In the genomic region with DNA sequence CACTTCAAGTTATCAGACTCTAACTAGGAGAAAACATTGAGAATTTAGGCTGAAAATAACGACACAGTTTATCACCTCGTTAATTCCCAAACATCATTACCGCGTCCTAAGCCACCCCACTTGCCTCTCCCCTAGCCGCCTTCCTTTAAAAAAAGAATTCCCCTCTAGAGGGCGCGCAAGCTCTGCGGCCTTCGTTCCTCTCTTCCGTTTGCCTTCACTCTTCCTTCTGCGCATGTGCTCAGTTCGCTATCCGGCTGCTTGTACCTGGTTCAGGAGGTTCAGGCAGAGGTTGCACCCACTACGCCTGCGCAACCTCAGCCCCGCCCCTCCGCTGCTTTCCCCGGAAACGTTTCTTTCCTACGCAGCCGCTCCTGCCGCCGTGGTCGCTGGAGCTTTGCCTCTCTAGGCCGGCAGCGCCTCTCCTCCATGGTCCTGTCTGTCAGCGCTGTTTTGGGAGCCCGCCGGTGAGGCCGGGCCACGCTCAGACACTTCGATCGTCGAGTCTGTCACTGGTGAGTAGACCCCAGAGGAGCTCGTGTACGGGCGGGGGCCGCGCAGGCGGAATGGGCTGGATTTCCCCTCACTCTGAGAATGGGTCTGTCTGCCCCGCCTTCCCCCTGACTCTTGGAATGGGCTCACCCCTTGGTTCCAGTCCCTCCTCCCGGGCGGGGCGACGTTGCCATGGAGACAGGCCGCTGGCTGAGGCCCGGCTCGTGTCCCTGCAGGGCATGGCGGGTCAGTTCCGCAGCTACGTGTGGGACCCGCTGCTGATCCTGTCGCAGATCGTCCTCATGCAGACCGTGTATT, we compare ENCODE assay signal across 1 cellular context.
TF ChIP-seq lines count a peak whose summit lies in the region.

A gene (plus strand): TSS at position 353 of the 807 bp plus-strand sequence. CDS start 376 bp downstream, at position 729.

TF ChIP-seq in HepG2, 621 proteins besides CTCF, POLR2A, EP300 and RAD21 (continued from another document and continues in another):
- TF ChIP-seq, protein P1, sequence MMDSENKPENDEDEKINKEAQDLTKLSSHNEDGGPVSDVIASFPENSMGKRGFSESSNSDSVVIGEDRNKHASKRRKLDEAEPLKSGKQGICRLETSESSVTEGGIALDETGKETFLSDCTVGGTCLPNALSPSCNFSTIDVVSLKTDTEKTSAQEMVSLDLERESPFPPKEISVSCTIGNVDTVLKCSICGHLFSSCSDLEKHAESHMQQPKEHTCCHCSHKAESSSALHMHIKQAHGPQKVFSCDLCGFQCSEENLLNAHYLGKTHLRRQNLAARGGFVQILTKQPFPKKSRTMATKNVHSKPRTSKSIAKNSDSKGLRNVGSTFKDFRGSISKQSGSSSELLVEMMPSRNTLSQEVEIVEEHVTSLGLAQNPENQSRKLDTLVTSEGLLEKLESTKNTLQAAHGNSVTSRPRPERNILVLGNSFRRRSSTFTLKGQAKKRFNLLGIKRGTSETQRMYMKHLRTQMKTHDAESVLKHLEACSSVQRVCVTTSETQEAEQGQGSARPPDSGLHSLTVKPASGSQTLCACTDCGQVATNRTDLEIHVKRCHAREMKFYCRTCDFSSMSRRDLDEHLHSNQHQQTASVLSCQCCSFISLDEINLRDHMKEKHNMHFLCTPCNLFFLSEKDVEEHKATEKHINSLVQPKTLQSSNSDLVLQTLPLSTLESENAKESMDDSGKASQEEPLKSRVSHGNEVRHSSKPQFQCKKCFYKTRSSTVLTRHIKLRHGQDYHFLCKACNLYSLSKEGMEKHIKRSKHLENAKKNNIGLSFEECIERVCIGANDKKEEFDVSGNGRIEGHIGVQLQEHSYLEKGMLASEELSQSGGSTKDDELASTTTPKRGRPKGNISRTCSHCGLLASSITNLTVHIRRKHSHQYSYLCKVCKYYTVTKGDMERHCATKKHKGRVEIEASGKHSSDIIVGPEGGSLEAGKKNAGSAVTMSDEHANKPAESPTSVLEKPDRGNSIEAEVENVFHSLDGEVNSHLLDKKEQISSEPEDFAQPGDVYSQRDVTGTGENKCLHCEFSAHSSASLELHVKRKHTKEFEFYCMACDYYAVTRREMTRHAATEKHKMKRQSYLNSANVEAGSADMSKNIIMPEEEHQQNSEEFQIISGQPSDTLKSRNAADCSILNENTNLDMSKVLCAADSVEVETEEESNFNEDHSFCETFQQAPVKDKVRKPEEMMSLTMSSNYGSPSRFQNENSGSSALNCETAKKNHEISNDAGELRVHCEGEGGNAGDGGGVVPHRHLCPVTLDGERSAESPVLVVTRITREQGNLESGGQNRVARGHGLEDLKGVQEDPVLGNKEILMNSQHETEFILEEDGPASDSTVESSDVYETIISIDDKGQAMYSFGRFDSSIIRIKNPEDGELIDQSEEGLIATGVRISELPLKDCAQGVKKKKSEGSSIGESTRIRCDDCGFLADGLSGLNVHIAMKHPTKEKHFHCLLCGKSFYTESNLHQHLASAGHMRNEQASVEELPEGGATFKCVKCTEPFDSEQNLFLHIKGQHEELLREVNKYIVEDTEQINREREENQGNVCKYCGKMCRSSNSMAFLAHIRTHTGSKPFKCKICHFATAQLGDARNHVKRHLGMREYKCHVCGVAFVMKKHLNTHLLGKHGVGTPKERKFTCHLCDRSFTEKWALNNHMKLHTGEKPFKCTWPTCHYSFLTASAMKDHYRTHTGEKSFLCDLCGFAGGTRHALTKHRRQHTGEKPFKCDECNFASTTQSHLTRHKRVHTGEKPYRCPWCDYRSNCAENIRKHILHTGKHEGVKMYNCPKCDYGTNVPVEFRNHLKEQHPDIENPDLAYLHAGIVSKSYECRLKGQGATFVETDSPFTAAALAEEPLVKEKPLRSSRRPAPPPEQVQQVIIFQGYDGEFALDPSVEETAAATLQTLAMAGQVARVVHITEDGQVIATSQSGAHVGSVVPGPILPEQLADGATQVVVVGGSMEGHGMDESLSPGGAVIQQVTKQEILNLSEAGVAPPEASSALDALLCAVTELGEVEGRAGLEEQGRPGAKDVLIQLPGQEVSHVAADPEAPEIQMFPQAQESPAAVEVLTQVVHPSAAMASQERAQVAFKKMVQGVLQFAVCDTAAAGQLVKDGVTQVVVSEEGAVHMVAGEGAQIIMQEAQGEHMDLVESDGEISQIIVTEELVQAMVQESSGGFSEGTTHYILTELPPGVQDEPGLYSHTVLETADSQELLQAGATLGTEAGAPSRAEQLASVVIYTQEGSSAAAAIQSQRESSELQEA (CRISPR knock-in tag; IDR thresholded peaks at IDR 0.05; ENCODE audit: not compliant biosample characterization), result peak; percentile 98
- TF ChIP-seq, protein P2, sequence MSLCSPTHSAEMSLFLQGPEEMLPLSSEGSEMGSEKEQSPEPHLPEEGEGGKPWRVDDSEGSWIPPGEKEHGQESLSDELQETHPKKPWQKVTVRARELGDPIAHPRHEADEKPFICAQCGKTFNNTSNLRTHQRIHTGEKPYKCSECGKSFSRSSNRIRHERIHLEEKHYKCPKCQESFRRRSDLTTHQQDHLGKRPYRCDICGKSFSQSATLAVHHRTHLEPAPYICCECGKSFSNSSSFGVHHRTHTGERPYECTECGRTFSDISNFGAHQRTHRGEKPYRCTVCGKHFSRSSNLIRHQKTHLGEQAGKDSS (CRISPR knock-in tag; IDR thresholded peaks at IDR 0.05; ENCODE audit: borderline replicate concordance, low read depth), result peak; percentile 81
- TF ChIP-seq, protein P3, sequence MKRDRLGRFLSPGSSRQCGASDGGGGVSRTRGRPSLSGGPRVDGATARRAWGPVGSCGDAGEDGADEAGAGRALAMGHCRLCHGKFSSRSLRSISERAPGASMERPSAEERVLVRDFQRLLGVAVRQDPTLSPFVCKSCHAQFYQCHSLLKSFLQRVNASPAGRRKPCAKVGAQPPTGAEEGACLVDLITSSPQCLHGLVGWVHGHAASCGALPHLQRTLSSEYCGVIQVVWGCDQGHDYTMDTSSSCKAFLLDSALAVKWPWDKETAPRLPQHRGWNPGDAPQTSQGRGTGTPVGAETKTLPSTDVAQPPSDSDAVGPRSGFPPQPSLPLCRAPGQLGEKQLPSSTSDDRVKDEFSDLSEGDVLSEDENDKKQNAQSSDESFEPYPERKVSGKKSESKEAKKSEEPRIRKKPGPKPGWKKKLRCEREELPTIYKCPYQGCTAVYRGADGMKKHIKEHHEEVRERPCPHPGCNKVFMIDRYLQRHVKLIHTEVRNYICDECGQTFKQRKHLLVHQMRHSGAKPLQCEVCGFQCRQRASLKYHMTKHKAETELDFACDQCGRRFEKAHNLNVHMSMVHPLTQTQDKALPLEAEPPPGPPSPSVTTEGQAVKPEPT (CRISPR knock-in tag; IDR thresholded peaks at IDR 0.05; ENCODE audit: low read depth), result peak; percentile 97; the same call in 1 of the 2 replicates
- TF ChIP-seq ZIK1 (CRISPR knock-in tag; IDR thresholded peaks at IDR 0.05; ENCODE audit: borderline replicate concordance, low read depth) (0 out of 2 replicates have a peak, but pooled peaks have one; percentile 87), ZNF552 (CRISPR knock-in tag; IDR thresholded peaks at IDR 0.05; ENCODE audit: borderline replicate concordance) (no peak; the same call in 1 of the 2 replicates), TCF7 (IDR thresholded peaks at IDR 0.05; ENCODE audit: low read depth) (peak; percentile 6; the same call in 1 of the 2 replicates), ZNF563 (CRISPR knock-in tag; IDR thresholded peaks at IDR 0.05) (peak; percentile 88; the same call in 1 of the 2 replicates), ZNF382 (CRISPR knock-in tag; IDR thresholded peaks at IDR 0.05; ENCODE audit: borderline replicate concordance) (no peak), ZNF567 (CRISPR knock-in tag; IDR thresholded peaks at IDR 0.05; ENCODE audit: borderline replicate concordance) (0 out of 2 replicates have a peak, but pooled peaks have one; percentile 75)
- TF ChIP-seq, protein P4, sequence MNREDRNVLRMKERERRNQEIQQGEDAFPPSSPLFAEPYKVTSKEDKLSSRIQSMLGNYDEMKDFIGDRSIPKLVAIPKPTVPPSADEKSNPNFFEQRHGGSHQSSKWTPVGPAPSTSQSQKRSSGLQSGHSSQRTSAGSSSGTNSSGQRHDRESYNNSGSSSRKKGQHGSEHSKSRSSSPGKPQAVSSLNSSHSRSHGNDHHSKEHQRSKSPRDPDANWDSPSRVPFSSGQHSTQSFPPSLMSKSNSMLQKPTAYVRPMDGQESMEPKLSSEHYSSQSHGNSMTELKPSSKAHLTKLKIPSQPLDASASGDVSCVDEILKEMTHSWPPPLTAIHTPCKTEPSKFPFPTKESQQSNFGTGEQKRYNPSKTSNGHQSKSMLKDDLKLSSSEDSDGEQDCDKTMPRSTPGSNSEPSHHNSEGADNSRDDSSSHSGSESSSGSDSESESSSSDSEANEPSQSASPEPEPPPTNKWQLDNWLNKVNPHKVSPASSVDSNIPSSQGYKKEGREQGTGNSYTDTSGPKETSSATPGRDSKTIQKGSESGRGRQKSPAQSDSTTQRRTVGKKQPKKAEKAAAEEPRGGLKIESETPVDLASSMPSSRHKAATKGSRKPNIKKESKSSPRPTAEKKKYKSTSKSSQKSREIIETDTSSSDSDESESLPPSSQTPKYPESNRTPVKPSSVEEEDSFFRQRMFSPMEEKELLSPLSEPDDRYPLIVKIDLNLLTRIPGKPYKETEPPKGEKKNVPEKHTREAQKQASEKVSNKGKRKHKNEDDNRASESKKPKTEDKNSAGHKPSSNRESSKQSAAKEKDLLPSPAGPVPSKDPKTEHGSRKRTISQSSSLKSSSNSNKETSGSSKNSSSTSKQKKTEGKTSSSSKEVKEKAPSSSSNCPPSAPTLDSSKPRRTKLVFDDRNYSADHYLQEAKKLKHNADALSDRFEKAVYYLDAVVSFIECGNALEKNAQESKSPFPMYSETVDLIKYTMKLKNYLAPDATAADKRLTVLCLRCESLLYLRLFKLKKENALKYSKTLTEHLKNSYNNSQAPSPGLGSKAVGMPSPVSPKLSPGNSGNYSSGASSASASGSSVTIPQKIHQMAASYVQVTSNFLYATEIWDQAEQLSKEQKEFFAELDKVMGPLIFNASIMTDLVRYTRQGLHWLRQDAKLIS (CRISPR knock-in tag; IDR thresholded peaks at IDR 0.05), result no peak
- TF ChIP-seq, protein P5, sequence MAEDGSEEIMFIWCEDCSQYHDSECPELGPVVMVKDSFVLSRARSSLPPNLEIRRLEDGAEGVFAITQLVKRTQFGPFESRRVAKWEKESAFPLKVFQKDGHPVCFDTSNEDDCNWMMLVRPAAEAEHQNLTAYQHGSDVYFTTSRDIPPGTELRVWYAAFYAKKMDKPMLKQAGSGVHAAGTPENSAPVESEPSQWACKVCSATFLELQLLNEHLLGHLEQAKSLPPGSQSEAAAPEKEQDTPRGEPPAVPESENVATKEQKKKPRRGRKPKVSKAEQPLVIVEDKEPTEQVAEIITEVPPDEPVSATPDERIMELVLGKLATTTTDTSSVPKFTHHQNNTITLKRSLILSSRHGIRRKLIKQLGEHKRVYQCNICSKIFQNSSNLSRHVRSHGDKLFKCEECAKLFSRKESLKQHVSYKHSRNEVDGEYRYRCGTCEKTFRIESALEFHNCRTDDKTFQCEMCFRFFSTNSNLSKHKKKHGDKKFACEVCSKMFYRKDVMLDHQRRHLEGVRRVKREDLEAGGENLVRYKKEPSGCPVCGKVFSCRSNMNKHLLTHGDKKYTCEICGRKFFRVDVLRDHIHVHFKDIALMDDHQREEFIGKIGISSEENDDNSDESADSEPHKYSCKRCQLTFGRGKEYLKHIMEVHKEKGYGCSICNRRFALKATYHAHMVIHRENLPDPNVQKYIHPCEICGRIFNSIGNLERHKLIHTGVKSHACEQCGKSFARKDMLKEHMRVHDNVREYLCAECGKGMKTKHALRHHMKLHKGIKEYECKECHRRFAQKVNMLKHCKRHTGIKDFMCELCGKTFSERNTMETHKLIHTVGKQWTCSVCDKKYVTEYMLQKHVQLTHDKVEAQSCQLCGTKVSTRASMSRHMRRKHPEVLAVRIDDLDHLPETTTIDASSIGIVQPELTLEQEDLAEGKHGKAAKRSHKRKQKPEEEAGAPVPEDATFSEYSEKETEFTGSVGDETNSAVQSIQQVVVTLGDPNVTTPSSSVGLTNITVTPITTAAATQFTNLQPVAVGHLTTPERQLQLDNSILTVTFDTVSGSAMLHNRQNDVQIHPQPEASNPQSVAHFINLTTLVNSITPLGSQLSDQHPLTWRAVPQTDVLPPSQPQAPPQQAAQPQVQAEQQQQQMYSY (CRISPR knock-in tag; IDR thresholded peaks at IDR 0.05), result peak; percentile 61; the same call in 1 of the 2 replicates
- TF ChIP-seq, protein P6, sequence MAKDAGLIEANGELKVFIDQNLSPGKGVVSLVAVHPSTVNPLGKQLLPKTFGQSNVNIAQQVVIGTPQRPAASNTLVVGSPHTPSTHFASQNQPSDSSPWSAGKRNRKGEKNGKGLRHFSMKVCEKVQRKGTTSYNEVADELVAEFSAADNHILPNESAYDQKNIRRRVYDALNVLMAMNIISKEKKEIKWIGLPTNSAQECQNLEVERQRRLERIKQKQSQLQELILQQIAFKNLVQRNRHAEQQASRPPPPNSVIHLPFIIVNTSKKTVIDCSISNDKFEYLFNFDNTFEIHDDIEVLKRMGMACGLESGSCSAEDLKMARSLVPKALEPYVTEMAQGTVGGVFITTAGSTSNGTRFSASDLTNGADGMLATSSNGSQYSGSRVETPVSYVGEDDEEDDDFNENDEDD (CRISPR knock-in tag; IDR thresholded peaks at IDR 0.05; ENCODE audit: borderline replicate concordance), result peak; percentile 56; the same call in 1 of the 2 replicates
- TF ChIP-seq, protein P7, sequence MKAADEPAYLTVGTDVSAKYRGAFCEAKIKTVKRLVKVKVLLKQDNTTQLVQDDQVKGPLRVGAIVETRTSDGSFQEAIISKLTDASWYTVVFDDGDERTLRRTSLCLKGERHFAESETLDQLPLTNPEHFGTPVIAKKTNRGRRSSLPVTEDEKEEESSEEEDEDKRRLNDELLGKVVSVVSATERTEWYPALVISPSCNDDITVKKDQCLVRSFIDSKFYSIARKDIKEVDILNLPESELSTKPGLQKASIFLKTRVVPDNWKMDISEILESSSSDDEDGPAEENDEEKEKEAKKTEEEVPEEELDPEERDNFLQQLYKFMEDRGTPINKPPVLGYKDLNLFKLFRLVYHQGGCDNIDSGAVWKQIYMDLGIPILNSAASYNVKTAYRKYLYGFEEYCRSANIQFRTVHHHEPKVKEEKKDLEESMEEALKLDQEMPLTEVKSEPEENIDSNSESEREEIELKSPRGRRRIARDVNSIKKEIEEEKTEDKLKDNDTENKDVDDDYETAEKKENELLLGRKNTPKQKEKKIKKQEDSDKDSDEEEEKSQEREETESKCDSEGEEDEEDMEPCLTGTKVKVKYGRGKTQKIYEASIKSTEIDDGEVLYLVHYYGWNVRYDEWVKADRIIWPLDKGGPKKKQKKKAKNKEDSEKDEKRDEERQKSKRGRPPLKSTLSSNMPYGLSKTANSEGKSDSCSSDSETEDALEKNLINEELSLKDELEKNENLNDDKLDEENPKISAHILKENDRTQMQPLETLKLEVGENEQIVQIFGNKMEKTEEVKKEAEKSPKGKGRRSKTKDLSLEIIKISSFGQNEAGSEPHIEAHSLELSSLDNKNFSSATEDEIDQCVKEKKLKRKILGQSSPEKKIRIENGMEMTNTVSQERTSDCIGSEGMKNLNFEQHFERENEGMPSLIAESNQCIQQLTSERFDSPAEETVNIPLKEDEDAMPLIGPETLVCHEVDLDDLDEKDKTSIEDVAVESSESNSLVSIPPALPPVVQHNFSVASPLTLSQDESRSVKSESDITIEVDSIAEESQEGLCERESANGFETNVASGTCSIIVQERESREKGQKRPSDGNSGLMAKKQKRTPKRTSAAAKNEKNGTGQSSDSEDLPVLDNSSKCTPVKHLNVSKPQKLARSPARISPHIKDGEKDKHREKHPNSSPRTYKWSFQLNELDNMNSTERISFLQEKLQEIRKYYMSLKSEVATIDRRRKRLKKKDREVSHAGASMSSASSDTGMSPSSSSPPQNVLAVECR (CRISPR knock-in tag; IDR thresholded peaks at IDR 0.05; ENCODE audit: borderline replicate concordance), result peak; percentile 100
- TF ChIP-seq, protein P8, sequence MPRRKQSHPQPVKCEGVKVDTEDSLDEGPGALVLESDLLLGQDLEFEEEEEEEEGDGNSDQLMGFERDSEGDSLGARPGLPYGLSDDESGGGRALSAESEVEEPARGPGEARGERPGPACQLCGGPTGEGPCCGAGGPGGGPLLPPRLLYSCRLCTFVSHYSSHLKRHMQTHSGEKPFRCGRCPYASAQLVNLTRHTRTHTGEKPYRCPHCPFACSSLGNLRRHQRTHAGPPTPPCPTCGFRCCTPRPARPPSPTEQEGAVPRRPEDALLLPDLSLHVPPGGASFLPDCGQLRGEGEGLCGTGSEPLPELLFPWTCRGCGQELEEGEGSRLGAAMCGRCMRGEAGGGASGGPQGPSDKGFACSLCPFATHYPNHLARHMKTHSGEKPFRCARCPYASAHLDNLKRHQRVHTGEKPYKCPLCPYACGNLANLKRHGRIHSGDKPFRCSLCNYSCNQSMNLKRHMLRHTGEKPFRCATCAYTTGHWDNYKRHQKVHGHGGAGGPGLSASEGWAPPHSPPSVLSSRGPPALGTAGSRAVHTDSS (CRISPR knock-in tag; conservative IDR thresholded peaks at IDR 0.05), result peak; percentile 99
